In the genomic region with DNA sequence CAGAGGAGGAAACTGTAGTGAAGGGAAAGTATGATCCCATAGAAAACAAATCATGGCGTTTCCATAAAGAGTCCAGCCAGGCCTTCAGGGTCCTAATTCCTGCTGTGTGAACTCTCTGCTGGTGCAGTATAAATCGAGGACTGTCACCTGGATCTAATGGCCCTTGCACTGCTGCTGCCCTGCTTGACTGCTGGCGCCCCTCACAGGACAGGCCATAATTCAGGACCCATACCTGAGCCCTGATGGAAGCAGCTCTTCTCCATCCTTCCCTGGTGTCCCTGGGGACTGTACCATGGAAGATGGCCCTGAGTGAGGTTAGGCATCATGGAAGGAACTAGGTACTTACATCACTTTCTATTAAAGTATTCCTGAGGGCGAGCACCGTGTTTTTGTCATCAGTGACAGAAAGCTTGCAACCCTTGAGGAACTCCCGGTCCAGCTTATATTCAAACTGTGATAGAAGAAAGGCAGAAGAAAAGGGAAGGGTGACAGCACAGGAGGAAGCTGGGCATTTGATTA, we compare ENCODE assay signal across 25 cellular contexts.
"Had no signal": no experiment of that assay in that cellular context is flagged by ENCODE, and none has a peak within 500 bp of the region (broad histone marks: within the 10 kb centered on the region; RNA-seq: fewer than 3 reads in every experiment).

No MANE protein-coding gene starts in this region.

- H3K9me3 Mint-ChIP-seq: activated T-cell treated with anti-CD3 and anti-CD28 coated beads, Interleukin-2, amount 50 U/mL, for 24 hours; activated T-helper 1 cell treated with anti-CD3 and anti-CD28 coated beads, Interleukin-12 subunit alpha, Interleukin-12 subunit beta, Interleukin-2, Interleukin-4 antibody, amounts not matched to agents 30 ng/mL and 10 ng/mL and 1 ng/mL, durations not matched to agents 14 hours and 24 hours and 36 hours; T-cell had no signal

- H3K9me3 ChIP-seq: MG63 had no signal

- ATAC-seq: activated CD8-positive, alpha-beta T cell treated with anti-CD3 and anti-CD28 coated beads, Interleukin-2, amount 10 ng/mL, durations not matched to agents 7 days and 5 days; T-cell had no signal

- H3K4me3 Mint-ChIP-seq: activated CD8-positive, alpha-beta T cell treated with anti-CD3 and anti-CD28 coated beads, Interleukin-2, amount 10 ng/mL, durations not matched to agents 7 days and 5 days; activated naive CD8-positive, alpha-beta T cell; activated T-cell treated with anti-CD3 and anti-CD28 coated beads, Interleukin-2, amount 50 U/mL, for 24 hours; activated T-helper 1 cell treated with anti-CD3 and anti-CD28 coated beads, Interleukin-12 subunit alpha, Interleukin-12 subunit beta, Interleukin-2, Interleukin-4 antibody, amounts not matched to agents 30 ng/mL and 10 ng/mL and 1 ng/mL, durations not matched to agents 14 hours and 24 hours and 36 hours; T-cell had no signal

- H3K27me3 Mint-ChIP-seq: activated naive CD8-positive, alpha-beta T cell; activated T-cell treated with anti-CD3 and anti-CD28 coated beads, Interleukin-2, amount 50 U/mL, for 24 hours; T-cell had no signal

- H3K36me3 ChIP-seq: brain microvascular endothelial cell, cardiac muscle cell, MG63 had no signal

- H3K27ac Mint-ChIP-seq: activated CD8-positive, alpha-beta T cell treated with anti-CD3 and anti-CD28 coated beads, Interleukin-2, amount 10 ng/mL, durations not matched to agents 7 days and 5 days; activated naive CD8-positive, alpha-beta T cell; activated T-cell treated with anti-CD3 and anti-CD28 coated beads, Interleukin-2, amount 50 U/mL, for 24 hours; activated T-helper 1 cell treated with anti-CD3 and anti-CD28 coated beads, Interleukin-12 subunit alpha, Interleukin-12 subunit beta, Interleukin-2, Interleukin-4 antibody, amounts not matched to agents 30 ng/mL and 10 ng/mL and 1 ng/mL, durations not matched to agents 14 hours and 24 hours and 36 hours; T-cell had no signal

- DNase-seq: activated CD4-positive, alpha-beta T cell treated with anti-CD3 and anti-CD28 coated beads for 4 hours; activated CD8-positive, alpha-beta memory T cell treated with anti-CD3 and anti-CD28 coated beads, Interleukin-2, amount 50 U/mL, for 48 hours; activated CD8-positive, alpha-beta T cell treated with anti-CD3 and anti-CD28 coated beads, Interleukin-2, amount 10 ng/mL, durations not matched to agents 7 days and 5 days; activated effector memory CD4-positive, alpha-beta T cell treated with Interleukin-2 at 50 U/mL for 16 hours; activated naive CD4-positive, alpha-beta T cell; activated T-cell treated with anti-CD3 and anti-CD28 coated beads, Interleukin-2, amount 50 U/mL, for 24 hours; amygdala; brain microvascular endothelial cell; MG63; MV-4-11; NCI-H1092 treated with DMSO at 0.1 percent for 48 hours; NCI-H1417 treated with DMSO at 0.1 percent for 48 hours; NCI-H1694; NCI-H2029; NCI-H2107; NCI-H2171 treated with DMSO at 0.1 percent for 48 hours; NCI-H226; NCI-H526; NCI-H82 had no signal

- H3K4me3 ChIP-seq: cardiac muscle cell, MG63, SK-N-MC had no signal

- H3K4me1 Mint-ChIP-seq: T-cell had no signal

- H3K27me3 ChIP-seq: brain microvascular endothelial cell, cardiac muscle cell, MG63 had no signal

- H3K27ac ChIP-seq: brain microvascular endothelial cell, cardiac muscle cell, SK-N-MC, VCaP had no signal
